24 cellular contexts compared by ENCODE assay signal in genomic region chr1:20706841-20707240, GRCh38. TPM values are rescaled to one million over a fixed set of nuclear protein-coding genes. Genes with fewer than 3 reads are reported as not detected.
"Had no signal": no experiment of that assay in that cellular context is flagged by ENCODE, and none has a peak within 500 bp of the region (broad histone marks: within the 10 kb centered on the region; RNA-seq: fewer than 3 reads in every experiment).

No MANE protein-coding gene starts in this region.

- H3K4me2 ChIP-seq: SK-N-SH had no signal

- FAIRE-seq: RCC 7860 had no signal

- DNase-seq: KBM-7, MV-4-11, NCI-H1092, NCI-H1105 treated with DMSO at 0.1 percent for 48 hours, NCI-H1417 treated with DMSO at 0.1 percent for 48 hours, NCI-H146, NCI-H1930, NCI-H2081, NCI-H2107, NCI-H2171, NCI-H226, NCI-H446, NCI-H510A, NCI-H524 treated with DMSO at 0.1 percent for 48 hours, NCI-H69, NCI-H774, RPMI8226, SHP77, SK-N-SH, SW 1271, T-cell had no signal

- H3K9ac ChIP-seq: SK-N-SH had no signal

- ATAC-seq: T-cell had no signal

- H3K9me3 ChIP-seq: SK-N-SH had no signal

RNA-seq across cellular contexts. Expression of gene KIF17, which starts 11.0 kb away (rescaled TPM):
- total RNA-seq: SK-MEL-5, T-cell had no signal
- polyA plus RNA-seq: IgD-negative memory B cell had no signal

RNA-seq across cellular contexts. Expression of gene SH2D5, which starts 25.7 kb away (rescaled TPM):
- polyA plus RNA-seq: IgD-negative memory B cell had no signal
